8 cellular contexts compared by ENCODE assay signal in the genomic region with DNA sequence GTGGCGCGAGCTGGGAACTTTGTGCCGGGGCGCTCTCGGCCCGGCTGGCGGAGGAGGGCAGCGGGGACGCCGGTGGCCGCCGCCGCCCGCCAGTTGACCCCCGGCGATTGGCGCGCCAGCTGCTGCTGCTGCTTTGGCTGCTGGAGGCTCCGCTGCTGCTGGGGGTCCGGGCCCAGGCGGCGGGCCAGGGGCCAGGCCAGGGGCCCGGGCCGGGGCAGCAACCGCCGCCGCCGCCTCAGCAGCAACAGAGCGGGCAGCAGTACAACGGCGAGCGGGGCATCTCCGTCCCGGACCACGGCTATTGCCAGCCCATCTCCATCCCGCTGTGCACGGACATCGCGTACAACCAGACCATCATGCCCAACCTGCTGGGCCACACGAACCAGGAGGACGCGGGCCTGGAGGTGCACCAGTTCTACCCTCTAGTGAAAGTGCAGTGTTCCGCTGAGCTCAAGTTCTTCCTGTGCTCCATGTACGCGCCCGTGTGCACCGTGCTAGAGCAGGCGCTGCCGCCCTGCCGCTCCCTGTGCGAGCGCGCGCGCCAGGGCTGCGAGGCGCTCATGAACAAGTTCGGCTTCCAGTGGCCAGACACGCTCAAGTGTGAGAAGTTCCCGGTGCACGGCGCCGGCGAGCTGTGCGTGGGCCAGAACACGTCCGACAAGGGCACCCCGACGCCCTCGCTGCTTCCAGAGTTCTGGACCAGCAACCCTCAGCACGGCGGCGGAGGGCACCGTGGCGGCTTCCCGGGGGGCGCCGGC. TPM values are rescaled to one million over a fixed set of nuclear protein-coding genes. Genes with fewer than 3 reads are reported as not detected.
A peak's percentile ranks its signal among the peaks of the same experiment; 100 is the strongest.
DNase-seq lines count a peak whose midpoint lies in the region; ATAC-seq, FAIRE-seq and TF ChIP-seq lines count a peak whose summit lies in the region.

No MANE protein-coding gene starts in this region.

- TF ChIP-seq POLR2A in Peyer's patch (IDR thresholded peaks at IDR 0.05) (no peak), HepG2 (IDR thresholded peaks at IDR 0.05; ENCODE audit: insufficient read depth in 1 of 2, low read depth in 2 of 2, low read length in 2 of 2) (no peak)

- H3K36me3 Mint-ChIP-seq in dendritic cell treated with granulocyte-macrophage colony-stimulating factor and Interleukin-4, amounts not matched to agents 40 ng/mL and 50 ng/mL, for 4 days (ENCODE audit: low read depth): peaks cover 38% of the 10 kb centered on the region
- no peaks in the 10 kb centered on the region for H3K36me3 Mint-ChIP-seq in stimulated activated naive CD8-positive, alpha-beta T cell treated with anti-CD3 and anti-CD28 coated beads, Interleukin-15, Interleukin-2, amounts not matched to agents 100 ng/mL and 50 ng/mL, for 24 hours (ENCODE audit: low read depth)

- H3K9me3 ChIP-seq in Peyer's patch (no peaks in the 10 kb centered on the region), HepG2 (ENCODE audit: low read length) (no peaks in the 10 kb centered on the region)

- H3K4me1 ChIP-seq in Peyer's patch (peaks cover 0 to 29% (median 8%) of the 10 kb centered on the region in 4 donors), HepG2 (ENCODE audit: insufficient read depth, low read length) (peaks cover 15% of the 10 kb centered on the region)

- H4K20me1 ChIP-seq in HepG2 (ENCODE audit: insufficient read depth, low read length): no peaks in the 10 kb centered on the region

- H3K27ac Mint-ChIP-seq in dendritic cell treated with granulocyte-macrophage colony-stimulating factor and Interleukin-4, amounts not matched to agents 40 ng/mL and 50 ng/mL, for 4 days: peak overlapping the region; percentile 92
- no peak overlapping the region for H3K27ac Mint-ChIP-seq in stimulated activated naive CD8-positive, alpha-beta T cell treated with anti-CD3 and anti-CD28 coated beads, Interleukin-15, Interleukin-2, amounts not matched to agents 100 ng/mL and 50 ng/mL, for 24 hours

- BruUV-seq in HepG2 (replicated peaks; lab: Mats Ljungman, UMichigan): no TSS peak

- no peak for TF ChIP-seq RAD21 in HepG2 (CRISPR knock-in tag; IDR thresholded peaks at IDR 0.05)

- H3K27me3 Mint-ChIP-seq in dendritic cell treated with granulocyte-macrophage colony-stimulating factor and Interleukin-4, amounts not matched to agents 40 ng/mL and 50 ng/mL, for 4 days: peaks cover 20% of the 10 kb centered on the region
- peaks cover 62% of the 10 kb centered on the region for H3K27me3 Mint-ChIP-seq in stimulated activated naive CD8-positive, alpha-beta T cell treated with anti-CD3 and anti-CD28 coated beads, Interleukin-15, Interleukin-2, amounts not matched to agents 100 ng/mL and 50 ng/mL, for 24 hours

- H3K4me1 Mint-ChIP-seq in dendritic cell treated with granulocyte-macrophage colony-stimulating factor and Interleukin-4, amounts not matched to agents 40 ng/mL and 50 ng/mL, for 4 days (ENCODE audit: low read depth): peaks cover 43% of the 10 kb centered on the region
- peaks cover 19% of the 10 kb centered on the region for H3K4me1 Mint-ChIP-seq in stimulated activated naive CD8-positive, alpha-beta T cell treated with anti-CD3 and anti-CD28 coated beads, Interleukin-15, Interleukin-2, amounts not matched to agents 100 ng/mL and 50 ng/mL, for 24 hours (ENCODE audit: low read depth)

- FAIRE-seq in HepG2 (lab: Jason Lieb, UNC): no peak

- H3K9me3 Mint-ChIP-seq in dendritic cell treated with granulocyte-macrophage colony-stimulating factor and Interleukin-4, amounts not matched to agents 40 ng/mL and 50 ng/mL, for 4 days: no peaks in the 10 kb centered on the region
- H3K9me3 Mint-ChIP-seq in stimulated activated naive CD8-positive, alpha-beta T cell treated with anti-CD3 and anti-CD28 coated beads, Interleukin-15, Interleukin-2, amounts not matched to agents 100 ng/mL and 50 ng/mL, for 24 hours: no peaks in the 10 kb centered on the region

- H3K36me3 ChIP-seq in Peyer's patch: no peaks in the 10 kb centered on the region
- no peaks in the 10 kb centered on the region for H3K36me3 ChIP-seq in HepG2 (replicated peaks in 1 of 2; ENCODE audit: control insufficient read depth in 1 of 2, insufficient read depth in 2 of 2, low read length in 2 of 2)

- POLR2A ChIA-PET in GM10248 (lab: Yijun Ruan, JAX) (no interaction called here), HepG2 (lab: Yijun Ruan, JAX) (no interaction called here)

- H3K4me3 Mint-ChIP-seq in dendritic cell treated with granulocyte-macrophage colony-stimulating factor and Interleukin-4, amounts not matched to agents 40 ng/mL and 50 ng/mL, for 4 days: peak overlapping the region; percentile 93
- H3K4me3 Mint-ChIP-seq in stimulated activated naive CD8-positive, alpha-beta T cell treated with anti-CD3 and anti-CD28 coated beads, Interleukin-15, Interleukin-2, amounts not matched to agents 100 ng/mL and 50 ng/mL, for 24 hours: peak overlapping the region; percentile 78

- no peak for TF ChIP-seq EP300 in HepG2 (IDR thresholded peaks at IDR 0.05; ENCODE audit: low read depth in 2 of 2, low read length in 2 of 2)
- no peak for TF ChIP-seq EP300 in HepG2 (CRISPR knock-in tag; IDR thresholded peaks at IDR 0.05; ENCODE audit: borderline replicate concordance)

- H3K4me2 ChIP-seq in HepG2 (ENCODE audit: low read depth, low read length): peak overlapping the region; percentile 94

- 35% methylated on average over 7 of the region's 78 CpGs for WGBS in HepG2 (ENCODE audit: low lambda C conversion rate)

- DNase-seq in GM10248 (ENCODE audit: extremely low spot score): peak; percentile 42
- peak; percentile 50 for DNase-seq in HuH-7.5 (ENCODE audit: low spot score)
- DNase-seq in Peyer's patch: peak in 2 of 3 donors; percentile 71 to 75
- DNase-seq in HepG2 (ENCODE audit: low spot score): no peak
- DNase-seq in activated gamma-delta T cell treated with Interleukin-2 at 50 U/mL for 16 hours: no peak

- H3K9ac ChIP-seq in HepG2 (ENCODE audit: insufficient read depth, low read depth, low read length): no peak overlapping the region

- H3K4me3 ChIP-seq in Peyer's patch: peak overlapping the region; percentile 63 to 90 (median 80)
- peak overlapping the region; percentile 60 to 68 (median 66) for H3K4me3 ChIP-seq in HepG2 (replicated peaks in 1 of 3; ENCODE audit: insufficient read depth in 1 of 3, low read depth in 2 of 3, low read length in 3 of 3)

- intact Hi-C loops in dendritic cell treated with granulocyte-macrophage colony-stimulating factor and Interleukin-4, amounts not matched to agents 40 ng/mL and 50 ng/mL, for 4 days (cut with micrococcal nuclease): loop anchor here (2.0 to 5.0 kb wide), 3 partner anchors 22 to 668 kb away; a partner anchor contains a TSS
- intact Hi-C loops in HepG2 (cut with micrococcal nuclease; ENCODE audit: unreplicated experiment): loop anchor here (10.0 kb wide), 1 partner anchor 300 kb away; no protein-coding TSS in a partner anchor

- no peak overlapping the region for H2AFZ ChIP-seq in HepG2 (ENCODE audit: low read length)

- TF ChIP-seq CTCF in GM10248 (IDR thresholded peaks at IDR 0.05; ENCODE audit: control extremely low read depth, extremely low read depth, low read depth, missing control alignments): no peak
- no peak for TF ChIP-seq CTCF in Peyer's patch (IDR thresholded peaks at IDR 0.05)
- no peak for TF ChIP-seq CTCF in HepG2 (CRISPR knock-in tag; IDR thresholded peaks at IDR 0.05)

- in situ Hi-C loops in HepG2 (cut with HindIII; ENCODE audit: extremely low pct_ligation_motif_present, low pct_unique_long_range_greater_than_20kb): no loop called here

- H3K27me3 ChIP-seq in Peyer's patch: no peaks in the 10 kb centered on the region
- H3K27me3 ChIP-seq in HepG2 (ENCODE audit: control insufficient read depth in 1 of 2, insufficient read depth in 2 of 2, low read length in 2 of 2): peaks cover 0 to 16% of the 10 kb centered on the region in 2 experiments; a peak in 2 of 5 replicates

- peak; percentile 32 for ATAC-seq in GM21619 (IDR thresholded peaks at IDR 0.05; ENCODE audit: unreplicated experiment)
- ATAC-seq in HepG2: peak; percentile 30

- CTCF ChIA-PET in GM10248 (lab: Yijun Ruan, JAX) (no interaction called here), HepG2 (lab: Yijun Ruan, JAX; ENCODE audit: low intra/inter-chr PET ratio, low total read pairs) (no interaction called here)

- H3K79me2 ChIP-seq in HepG2 (ENCODE audit: insufficient read depth, low read length): no peaks in the 10 kb centered on the region

- peak overlapping the region; percentile 75 to 96 (median 90) for H3K27ac ChIP-seq in Peyer's patch
- H3K27ac ChIP-seq in HepG2 (ENCODE audit: extremely low read length, insufficient read depth, low read length): no peak overlapping the region

RNA-seq across cellular contexts. Expression of a gene that starts 0.9 kb away (rescaled TPM):
- total RNA-seq in Peyer's patch (10 to 100 TPM in 2 of 4 donors, 1 to 10 TPM in 2; 1.7 to 12.6 (median 8.9) TPM), HepG2 (2016; rRNA removed; fragmentation: Illumina TruSeq; extraction: Trizol) (0.51 and 0.80 TPM in 2 replicates)
- under 0.01 TPM in 1 of 2 replicates, not detected in the other for total RNA-seq in HepG2 (2016; cell fraction: cytosol; rRNA removed; fragmentation: Illumina TruSeq; extraction: Trizol; ENCODE audit: low read depth)
- 0.45 and 0.78 TPM in 2 replicates for total RNA-seq in HepG2 (2016; cell fraction: insoluble cytoplasmic fraction; rRNA removed; fragmentation: Illumina TruSeq; extraction: Trizol)
- total RNA-seq in HepG2 (2016; cell fraction: membrane; rRNA removed; fragmentation: Illumina TruSeq; extraction: Trizol): 0.25 and 0.28 TPM in 2 replicates
- 0.65 and 0.75 TPM in 2 replicates for total RNA-seq in HepG2 (2016; cell fraction: nucleus; rRNA removed; fragmentation: Illumina TruSeq; extraction: Trizol)
- polyA plus RNA-seq in HepG2 (2011; rRNA removed): 0.22 and 0.33 TPM in 2 replicates
- polyA plus RNA-seq in HepG2 (2011; cell fraction: cytosol; rRNA removed): 0.27 and 0.34 TPM in 2 replicates
- polyA plus RNA-seq in HepG2 (2011; cell fraction: nucleus; rRNA removed): 0.19 and 0.24 TPM in 2 replicates
- polyA plus RNA-seq in HepG2 (2012): 0.12 and 0.15 TPM in 2 replicates
- polyA plus RNA-seq in HepG2 (2016; cell fraction: cytosol; fragmentation: Illumina TruSeq; extraction: Trizol; ENCODE audit: low read depth): 0.01 and 0.06 TPM in 2 replicates
- polyA plus RNA-seq in HepG2 (2016; cell fraction: insoluble cytoplasmic fraction; fragmentation: Illumina TruSeq; extraction: Trizol; ENCODE audit: low read depth): 0.60 and 0.65 TPM in 2 replicates
- 0.17 and 0.22 TPM in 2 replicates for polyA plus RNA-seq in HepG2 (2016; cell fraction: membrane; fragmentation: Illumina TruSeq; extraction: Trizol; ENCODE audit: low read depth)
- polyA plus RNA-seq in HepG2 (2016; cell fraction: nucleus; fragmentation: Illumina TruSeq; extraction: Trizol; ENCODE audit: insufficient read depth, low read depth): 0.93 and 1.2 TPM in 2 replicates
- 1.3 and 4.1 TPM in 2 replicates for polyA minus RNA-seq in HepG2 (2011; rRNA and poly(A)+ RNA removed; ENCODE audit: low replicate concordance)
- 0.40 and 0.53 TPM in 2 replicates for polyA minus RNA-seq in HepG2 (2011; cell fraction: cytosol; rRNA and poly(A)+ RNA removed)
- 0.37 and 0.39 TPM in 2 replicates for polyA minus RNA-seq in HepG2 (2011; cell fraction: nucleus; rRNA and poly(A)+ RNA removed)

Comparison
In these comparisons a context has a peak if more than half of its experiments do, and no peak if none do; other contexts are left out.
1. DNase-seq: peak in GM10248 (single experiment), HuH-7.5 (single experiment) and Peyer's patch (2 of 3); none in HepG2 (single experiment) and activated gamma-delta T cell treated with Interleukin-2 at 50 U/mL for 16 hours (single experiment).